In genomic region chr19:38001158-38001781, GRCh38 we compare ENCODE assay signal across 12 cellular contexts.
"Had no signal": no experiment of that assay in that cellular context is flagged by ENCODE, and none has a peak within 500 bp of the region (broad histone marks: within the 10 kb centered on the region; RNA-seq: fewer than 3 reads in every experiment).

No MANE protein-coding gene starts in this region.

- ATAC-seq: activated CD4-positive, alpha-beta T cell treated with anti-CD3 and anti-CD28 coated beads for 36 hours; activated naive CD8-positive, alpha-beta T cell treated with anti-CD3 and anti-CD28 coated beads, Interleukin-2, amount 50 U/mL, for 24 hours; naive thymus-derived CD4-positive, alpha-beta T cell had no signal

- H3K4me2 ChIP-seq: hepatocyte had no signal

- H3K27me3 ChIP-seq: ascending aorta, hepatocyte, stomach had no signal

- H3K36me3 ChIP-seq: ascending aorta, stomach, thoracic aorta had no signal

- H2AFZ ChIP-seq: hepatocyte had no signal

- H3K9me3 ChIP-seq: ascending aorta, stomach, thoracic aorta had no signal

- H3K4me3 ChIP-seq: ascending aorta, hepatocyte, skin epidermis, stomach, thoracic aorta had no signal

- H3K27ac ChIP-seq: ascending aorta, hepatocyte, stomach, thoracic aorta had no signal

- DNase-seq: activated CD4-positive, alpha-beta memory T cell treated with anti-CD3 and anti-CD28 coated beads, Interleukin-2, amount 10 ng/mL, durations not matched to agents 7 days and 5 days; activated CD4-positive, alpha-beta T cell treated with anti-CD3 and anti-CD28 coated beads for 36 hours; activated CD8-positive, alpha-beta memory T cell treated with anti-CD3 and anti-CD28 coated beads, Interleukin-2, amount 50 U/mL, for 4 hours; activated naive CD8-positive, alpha-beta T cell treated with anti-CD3 and anti-CD28 coated beads, Interleukin-2, amount 50 U/mL, for 24 hours; midbrain; naive thymus-derived CD4-positive, alpha-beta T cell; stimulated activated CD4-positive, alpha-beta T cell treated with anti-CD3 and anti-CD28 coated beads, Interleukin-4, amount 100 ng/mL, for 4 hours; stomach had no signal
